Comparison of ENCODE assay signal across 8 cellular contexts in the genomic region with DNA sequence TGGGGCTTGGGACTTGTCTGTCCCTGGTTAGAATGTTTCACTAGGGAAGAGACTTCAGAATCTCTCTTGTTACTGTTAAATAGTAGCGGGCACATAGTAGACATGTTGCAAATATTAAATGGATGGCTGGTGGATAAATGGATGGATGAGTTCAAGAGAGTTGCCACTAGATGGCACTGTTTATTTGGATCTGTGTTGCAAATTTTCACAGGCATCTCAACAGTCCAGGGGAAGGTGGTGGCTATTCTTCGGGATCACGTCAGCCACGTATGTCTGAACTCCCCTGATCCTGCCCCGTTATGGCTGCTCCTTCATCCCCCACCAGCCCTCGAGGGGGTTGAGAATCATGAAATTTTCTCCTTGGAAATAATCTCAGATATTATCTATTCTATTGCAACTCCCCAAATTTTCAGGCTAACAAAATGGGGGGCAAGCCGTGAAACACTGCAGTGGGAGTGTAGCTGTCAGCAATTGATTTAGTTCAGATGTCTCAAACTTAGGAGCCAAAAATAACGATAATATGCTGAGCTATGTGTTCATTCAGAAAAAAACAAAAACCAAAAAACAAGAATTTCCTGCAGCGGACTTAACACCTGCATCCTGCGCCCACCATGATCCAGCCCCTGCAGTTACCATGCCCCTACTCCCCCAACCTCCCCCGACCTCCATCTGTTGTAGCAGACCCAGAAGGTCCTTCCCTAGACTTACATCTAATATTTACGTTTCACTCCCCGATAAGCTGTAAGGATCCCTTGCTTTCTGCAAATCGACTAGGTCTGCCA.
DNase-seq lines count a peak whose midpoint lies in the region; ATAC-seq and TF ChIP-seq lines count a peak whose summit lies in the region.

No MANE protein-coding gene starts in this region.

- peak; percentile 90 for ATAC-seq in HG03159 (IDR thresholded peaks at IDR 0.05; ENCODE audit: unreplicated experiment)

- H3K27ac ChIP-seq in WERI-Rb-1, result no peak overlapping the region

- H3K36me3 ChIP-seq in WERI-Rb-1, result no peaks in the 10 kb centered on the region

- no peaks in the 10 kb centered on the region for H3K9me3 Mint-ChIP-seq in nephron

- no peaks in the 10 kb centered on the region for H3K36me3 Mint-ChIP-seq in nephron (ENCODE audit: low read depth)

- H3K27me3 ChIP-seq in WERI-Rb-1 (ENCODE audit: insufficient read depth, low read depth, severe bottlenecking), result no peaks in the 10 kb centered on the region

- peak; percentile 89 for DNase-seq in DMS153 treated with DMSO at 0.1 percent for 48 hours (lab: John Stamatoyannopoulos, UW; ENCODE audit: unreplicated experiment)
- DNase-seq in GM19240 (ENCODE audit: insufficient read length, low spot score), result peak; percentile 19
- peak; percentile 43 for DNase-seq in NCI-H2171 treated with DMSO at 0.1 percent for 48 hours (lab: John Stamatoyannopoulos, UW)
- peak; percentile 39 for DNase-seq in WERI-Rb-1
- DNase-seq in fibroblast of mammary gland (ENCODE audit: low read depth), result peak; percentile 83
- DNase-seq in OCI-M2 (lab: John Stamatoyannopoulos, UW; ENCODE audit: unreplicated experiment), result no peak

- H3K9me3 ChIP-seq in WERI-Rb-1 (ENCODE audit: severe bottlenecking), result no peaks in the 10 kb centered on the region

- no peaks in the 10 kb centered on the region for H3K27me3 Mint-ChIP-seq in nephron (ENCODE audit: low read depth)

- peak overlapping the region; percentile 56 to 70 (median 63) for H3K4me3 Mint-ChIP-seq in nephron

- H3K4me3 ChIP-seq in WERI-Rb-1 (ENCODE audit: low read depth, low read length) (peak overlapping the region; percentile 27; the same call in 1 of the 2 replicates), fibroblast of mammary gland (ENCODE audit: control insufficient read depth, low read depth, low read length) (peak overlapping the region; percentile 30)

- peaks cover 24% of the 10 kb centered on the region for H3K4me1 Mint-ChIP-seq in nephron

- peak overlapping the region; percentile 79 to 82 (median 82) for H3K27ac Mint-ChIP-seq in nephron

- TF ChIP-seq CTCF in WERI-Rb-1 (IDR thresholded peaks at IDR 0.05; ENCODE audit: low read depth, low read length) (peak; percentile 71), fibroblast of mammary gland (conservative IDR thresholded peaks at IDR 0.05; ENCODE audit: control insufficient read depth, insufficient read depth, low read depth, low read length) (peak; percentile 69), nephron (IDR thresholded peaks at IDR 0.05; ENCODE audit: unreplicated experiment in 3 of 3) (peak; percentile 71 to 79 (median 72))
